In genomic region chr20:40749985-40750506, GRCh38 we compare ENCODE assay signal across 19 cellular contexts.
"Had no signal": no experiment of that assay in that cellular context is flagged by ENCODE, and none has a peak within 500 bp of the region (broad histone marks: within the 10 kb centered on the region; RNA-seq: fewer than 3 reads in every experiment).

No MANE protein-coding gene starts in this region.

- H3K4me1 Mint-ChIP-seq: stimulated activated memory B cell treated with anti-CD40 and anti-IgM and Interleukin-4, amounts not matched to agents 10 μg/mL and 1 μg/mL and 100 μg/mL, for 72 hours had no signal

- H3K27ac Mint-ChIP-seq: activated CD4-positive, alpha-beta memory T cell treated with anti-CD3 and anti-CD28 coated beads, Interleukin-2, amount 10 ng/mL, durations not matched to agents 7 days and 5 days; activated naive CD4-positive, alpha-beta T cell treated with anti-CD3 and anti-CD28 coated beads for 36 hours; activated T-cell treated with anti-CD3 and anti-CD28 coated beads, Interleukin-2, amount 50 U/mL, for 24 hours; naive thymus-derived CD8-positive, alpha-beta T cell; stimulated activated memory B cell treated with anti-CD40 and anti-IgM and Interleukin-4, amounts not matched to agents 10 μg/mL and 1 μg/mL and 100 μg/mL, for 72 hours; T-cell had no signal

- H3K27me3 Mint-ChIP-seq: activated T-cell treated with anti-CD3 and anti-CD28 coated beads, Interleukin-2, amount 50 U/mL, for 24 hours had no signal

- H3K27ac ChIP-seq: esophagus muscularis mucosa, parathyroid adenoma, thyroid gland had no signal

- H3K27me3 ChIP-seq: thyroid gland had no signal

- DNase-seq: activated CD4-positive, alpha-beta memory T cell treated with anti-CD3 and anti-CD28 coated beads, Interleukin-2, amount 10 ng/mL, durations not matched to agents 7 days and 5 days; activated CD4-positive, alpha-beta T cell treated with anti-CD3 and anti-CD28 coated beads for 48 hours; activated CD4-positive, CD25-positive, alpha-beta regulatory T cell; activated naive CD4-positive, alpha-beta T cell treated with anti-CD3 and anti-CD28 coated beads for 36 hours; activated T-cell treated with anti-CD3 and anti-CD28 coated beads, Interleukin-2, amount 50 U/mL, for 24 hours; cerebellar nuclear complex; effector CD8-positive, alpha-beta T cell; foreskin melanocyte; kidney glomerular epithelial cell; mesendoderm; naive thymus-derived CD8-positive, alpha-beta T cell; stimulated activated CD4-positive, alpha-beta T cell treated with anti-CD3 and anti-CD28 coated beads, Interleukin-4, amount 100 ng/mL, for 24 hours; T-cell; thyroid gland had no signal

- ATAC-seq: naive thymus-derived CD8-positive, alpha-beta T cell; sciatic nerve; SK-N-SH treated with all-trans-retinoic acid at 6 μM for 48 hours; stimulated activated memory B cell treated with anti-CD40 and anti-IgM and Interleukin-4, amounts not matched to agents 10 μg/mL and 1 μg/mL and 100 μg/mL, for 72 hours; T-cell had no signal

- H2AFZ ChIP-seq: parathyroid adenoma had no signal

- H3K4me3 Mint-ChIP-seq: activated CD4-positive, alpha-beta memory T cell treated with anti-CD3 and anti-CD28 coated beads, Interleukin-2, amount 10 ng/mL, durations not matched to agents 7 days and 5 days; activated naive CD4-positive, alpha-beta T cell treated with anti-CD3 and anti-CD28 coated beads for 36 hours; activated T-cell treated with anti-CD3 and anti-CD28 coated beads, Interleukin-2, amount 50 U/mL, for 24 hours; naive thymus-derived CD8-positive, alpha-beta T cell; stimulated activated memory B cell treated with anti-CD40 and anti-IgM and Interleukin-4, amounts not matched to agents 10 μg/mL and 1 μg/mL and 100 μg/mL, for 72 hours; T-cell had no signal

- H3K36me3 Mint-ChIP-seq: stimulated activated memory B cell treated with anti-CD40 and anti-IgM and Interleukin-4, amounts not matched to agents 10 μg/mL and 1 μg/mL and 100 μg/mL, for 72 hours; T-cell had no signal

- H3K9me3 Mint-ChIP-seq: activated CD4-positive, alpha-beta memory T cell treated with anti-CD3 and anti-CD28 coated beads, Interleukin-2, amount 10 ng/mL, durations not matched to agents 7 days and 5 days; activated naive CD4-positive, alpha-beta T cell treated with anti-CD3 and anti-CD28 coated beads for 36 hours; activated T-cell treated with anti-CD3 and anti-CD28 coated beads, Interleukin-2, amount 50 U/mL, for 24 hours; naive thymus-derived CD8-positive, alpha-beta T cell; stimulated activated memory B cell treated with anti-CD40 and anti-IgM and Interleukin-4, amounts not matched to agents 10 μg/mL and 1 μg/mL and 100 μg/mL, for 72 hours; T-cell had no signal

- H3K4me3 ChIP-seq: esophagus muscularis mucosa, thyroid gland had no signal

- H3K9ac ChIP-seq: parathyroid adenoma had no signal

- H3K36me3 ChIP-seq: esophagus muscularis mucosa, thyroid gland had no signal

- H3K9me3 ChIP-seq: esophagus muscularis mucosa, thyroid gland had no signal
